ENCODE assay signal across 22 cellular contexts in the genomic region with DNA sequence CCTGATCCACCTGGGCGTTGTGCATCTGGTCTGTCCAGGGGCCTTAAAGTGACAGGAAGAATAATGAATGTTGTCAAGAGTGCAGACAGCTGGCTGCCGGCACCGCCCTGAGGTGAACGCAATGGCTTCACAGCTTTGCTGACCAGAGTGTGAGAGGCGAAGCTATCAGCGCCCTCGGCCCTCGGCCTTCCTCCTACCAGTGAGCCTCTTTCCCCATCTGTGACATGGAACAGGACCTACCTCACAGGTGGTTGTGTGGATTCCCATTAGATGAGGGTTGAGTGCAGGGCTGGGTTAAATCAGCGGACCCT. TPM values are rescaled to one million over a fixed set of nuclear protein-coding genes. Genes with fewer than 3 reads are reported as not detected.
DNase-seq lines count a peak whose midpoint lies in the region; ATAC-seq and TF ChIP-seq lines count a peak whose summit lies in the region.
"Had no signal": no experiment of that assay in that cellular context is flagged by ENCODE, and none has a peak within 500 bp of the region (broad histone marks: within the 10 kb centered on the region; RNA-seq: fewer than 3 reads in every experiment).

No MANE protein-coding gene starts in this region.

- intact Hi-C loops in left cardiac atrium (cut with DNase I), result no loop called here

- H3K27ac ChIP-seq in right atrium auricular region, result peak overlapping the region; percentile 65 to 84
- H3K27ac ChIP-seq in WERI-Rb-1, result no peak overlapping the region
- H3K27ac ChIP-seq: body of pancreas, coronary artery, hepatocyte had no signal

- no peak overlapping the region for H3K4me3 Mint-ChIP-seq in nephron
- H3K4me3 Mint-ChIP-seq: activated CD8-positive, alpha-beta T cell treated with anti-CD3 and anti-CD28 coated beads for 36 hours; activated naive CD8-positive, alpha-beta T cell treated with anti-CD3 and anti-CD28 coated beads, Interleukin-2, amount 10 ng/mL, durations not matched to agents 7 days and 5 days; CD4-positive, alpha-beta T cell; stimulated activated naive CD8-positive, alpha-beta T cell treated with anti-CD3 and anti-CD28 coated beads, Interleukin-15, amount 100 ng/mL, for 72 hours had no signal

- no peaks in the 10 kb centered on the region for H3K9me3 Mint-ChIP-seq in nephron
- H3K9me3 Mint-ChIP-seq: activated CD8-positive, alpha-beta T cell treated with anti-CD3 and anti-CD28 coated beads for 36 hours; activated naive CD8-positive, alpha-beta T cell treated with anti-CD3 and anti-CD28 coated beads, Interleukin-2, amount 10 ng/mL, durations not matched to agents 7 days and 5 days; CD4-positive, alpha-beta T cell; stimulated activated naive CD8-positive, alpha-beta T cell treated with anti-CD3 and anti-CD28 coated beads, Interleukin-15, amount 100 ng/mL, for 72 hours had no signal

- no peaks in the 10 kb centered on the region for H3K9me3 ChIP-seq in right atrium auricular region
- no peaks in the 10 kb centered on the region for H3K9me3 ChIP-seq in WERI-Rb-1 (ENCODE audit: severe bottlenecking)
- H3K9me3 ChIP-seq: body of pancreas had no signal

- peaks cover 42% of the 10 kb centered on the region for H3K4me1 Mint-ChIP-seq in nephron

- TF ChIP-seq CTCF in right atrium auricular region (IDR thresholded peaks at IDR 0.05), result no peak
- no peak for TF ChIP-seq CTCF in WERI-Rb-1 (IDR thresholded peaks at IDR 0.05; ENCODE audit: low read depth, low read length)
- TF ChIP-seq CTCF in nephron (IDR thresholded peaks at IDR 0.05; ENCODE audit: unreplicated experiment in 3 of 3), result no peak
- no peak for TF ChIP-seq CTCF in GM20000 (IDR thresholded peaks at IDR 0.05; ENCODE audit: extremely low read depth, missing control alignments)

- DNase-seq in right atrium auricular region (ENCODE audit: low spot score), result no peak
- DNase-seq in left cardiac atrium, result no peak
- DNase-seq in WERI-Rb-1, result peak; percentile 28
- DNase-seq in HUDEP-2 (lab: John Stamatoyannopoulos, UW; ENCODE audit: unreplicated experiment in 76 of 76), result no peak
- no peak for DNase-seq in NCI-H2171 (lab: John Stamatoyannopoulos, UW)
- DNase-seq in GM20000 (ENCODE audit: low spot score), result no peak
- DNase-seq: activated CD8-positive, alpha-beta T cell treated with anti-CD3 and anti-CD28 coated beads for 36 hours; activated naive CD8-positive, alpha-beta T cell treated with anti-CD3 and anti-CD28 coated beads, Interleukin-2, amount 10 ng/mL, durations not matched to agents 7 days and 5 days; body of pancreas; CD4-positive, alpha-beta T cell; DMS79 treated with DMSO at 0.1 percent for 48 hours; MM.1S; NCI-H2029 treated with DMSO at 0.1 percent for 48 hours; NCI-H524 treated with DMSO at 0.1 percent for 48 hours; stimulated activated naive CD8-positive, alpha-beta T cell treated with anti-CD3 and anti-CD28 coated beads, Interleukin-15, amount 100 ng/mL, for 72 hours had no signal

- ATAC-seq in left cardiac atrium (no peak), GM21786 (IDR thresholded peaks at IDR 0.05; ENCODE audit: unreplicated experiment) (no peak)
- ATAC-seq: activated CD8-positive, alpha-beta T cell treated with anti-CD3 and anti-CD28 coated beads for 36 hours; body of pancreas; sciatic nerve; stimulated activated naive CD8-positive, alpha-beta T cell treated with anti-CD3 and anti-CD28 coated beads, Interleukin-15, amount 100 ng/mL, for 72 hours had no signal

- no peaks in the 10 kb centered on the region for H3K36me3 ChIP-seq in right atrium auricular region
- no peaks in the 10 kb centered on the region for H3K36me3 ChIP-seq in WERI-Rb-1

- H3K27me3 Mint-ChIP-seq in nephron (ENCODE audit: low read depth), result peaks cover 55% of the 10 kb centered on the region
- H3K27me3 Mint-ChIP-seq: activated CD8-positive, alpha-beta T cell treated with anti-CD3 and anti-CD28 coated beads for 36 hours; CD4-positive, alpha-beta T cell; stimulated activated naive CD8-positive, alpha-beta T cell treated with anti-CD3 and anti-CD28 coated beads, Interleukin-15, amount 100 ng/mL, for 72 hours had no signal

- H3K27ac Mint-ChIP-seq in nephron, result peak overlapping the region; percentile 56 to 82 (median 70)
- H3K27ac Mint-ChIP-seq: activated CD8-positive, alpha-beta T cell treated with anti-CD3 and anti-CD28 coated beads for 36 hours; activated naive CD8-positive, alpha-beta T cell treated with anti-CD3 and anti-CD28 coated beads, Interleukin-2, amount 10 ng/mL, durations not matched to agents 7 days and 5 days; CD4-positive, alpha-beta T cell; stimulated activated naive CD8-positive, alpha-beta T cell treated with anti-CD3 and anti-CD28 coated beads, Interleukin-15, amount 100 ng/mL, for 72 hours had no signal

- H3K36me3 Mint-ChIP-seq in nephron (ENCODE audit: low read depth), result no peaks in the 10 kb centered on the region
- H3K36me3 Mint-ChIP-seq: activated naive CD8-positive, alpha-beta T cell treated with anti-CD3 and anti-CD28 coated beads, Interleukin-2, amount 10 ng/mL, durations not matched to agents 7 days and 5 days had no signal

- peaks cover 0 to 42% of the 10 kb centered on the region in 2 donors for H3K4me1 ChIP-seq in right atrium auricular region
- H3K4me1 ChIP-seq: body of pancreas had no signal

- H3K27me3 ChIP-seq in right atrium auricular region (no peaks in the 10 kb centered on the region), WERI-Rb-1 (ENCODE audit: insufficient read depth, low read depth, severe bottlenecking) (no peaks in the 10 kb centered on the region)
- H3K27me3 ChIP-seq: body of pancreas had no signal

- H3K4me3 ChIP-seq in right atrium auricular region, result no peak overlapping the region
- no peak overlapping the region for H3K4me3 ChIP-seq in WERI-Rb-1 (ENCODE audit: low read depth, low read length)
- H3K4me3 ChIP-seq: body of pancreas, coronary artery, hepatocyte had no signal

RNA-seq across cellular contexts. Expression of gene CTCFL, which starts 54.8 kb away (rescaled TPM):
- total RNA-seq in right atrium auricular region, result not detected
- total RNA-seq in left cardiac atrium, result not detected
- total RNA-seq: activated CD8-positive, alpha-beta T cell treated with anti-CD3 and anti-CD28 coated beads for 36 hours; activated naive CD8-positive, alpha-beta T cell treated with anti-CD3 and anti-CD28 coated beads, Interleukin-2, amount 10 ng/mL, durations not matched to agents 7 days and 5 days; body of pancreas; CD4-positive, alpha-beta T cell; hepatocyte; T-helper 1 cell treated with Interleukin-12 subunit alpha and Interleukin-12 subunit beta and Interleukin-4 antibody, amounts not matched to agents 30 ng/mL and 1 ng/mL, for 36 hours; ureter had no signal
